Comparison of ENCODE assay signal across 14 cellular contexts in the genomic region with DNA sequence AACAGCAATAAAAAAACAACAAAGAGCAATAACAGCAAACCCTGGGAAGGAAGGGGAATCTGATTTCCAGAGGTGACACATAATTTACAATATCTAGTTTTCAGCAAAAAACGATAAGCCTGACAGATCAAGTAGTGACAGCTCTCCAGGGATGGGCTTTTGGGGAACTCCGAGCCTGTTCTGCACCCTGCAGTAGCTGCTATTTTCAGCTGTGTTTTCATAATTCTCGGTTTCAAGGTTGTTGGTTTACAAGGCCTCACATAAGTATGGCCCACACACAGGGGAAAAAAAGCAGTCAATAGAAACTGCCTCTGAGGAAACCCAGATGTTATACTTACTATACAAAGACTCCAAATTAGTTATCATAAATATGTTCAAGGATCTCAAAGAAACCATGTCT.
A peak's percentile ranks its signal among the peaks of the same experiment; 100 is the strongest.
DNase-seq lines count a peak whose midpoint lies in the region; ATAC-seq and TF ChIP-seq lines count a peak whose summit lies in the region.
"Had no signal": no experiment of that assay in that cellular context is flagged by ENCODE, and none has a peak within 500 bp of the region (broad histone marks: within the 10 kb centered on the region; RNA-seq: fewer than 3 reads in every experiment).

No MANE protein-coding gene starts in this region.

- no peak overlapping the region for H3K4me3 Mint-ChIP-seq in activated CD4-positive, alpha-beta memory T cell treated with anti-CD3 and anti-CD28 coated beads for 36 hours
- H3K4me3 Mint-ChIP-seq in activated CD4-positive, alpha-beta memory T cell treated with anti-CD3 and anti-CD28 coated beads, Interleukin-2, amount 10 ng/mL, durations not matched to agents 7 days and 5 days = no peak overlapping the region
- no peak overlapping the region for H3K4me3 Mint-ChIP-seq in naive thymus-derived CD4-positive, alpha-beta T cell
- H3K4me3 Mint-ChIP-seq: T-helper 1 cell treated with Interleukin-12 subunit alpha and Interleukin-12 subunit beta and Interleukin-4 antibody, amounts not matched to agents 30 μg/mL and 1 μg/mL, for 36 hours had no signal

- no peaks in the 10 kb centered on the region for H3K27me3 ChIP-seq in naive thymus-derived CD4-positive, alpha-beta T cell (ENCODE audit: control insufficient read depth in 2 of 2, insufficient read depth in 2 of 2, low read length in 2 of 2)
- H3K27me3 ChIP-seq in prostate gland (replicated peaks; ENCODE audit: insufficient read depth) = no peaks in the 10 kb centered on the region
- H3K27me3 ChIP-seq: esophagus muscularis mucosa, uterus had no signal

- no peak overlapping the region for H3K4me3 ChIP-seq in naive thymus-derived CD4-positive, alpha-beta T cell (ENCODE audit: low read length)
- no peak overlapping the region for H3K4me3 ChIP-seq in prostate gland
- H3K4me3 ChIP-seq: esophagus muscularis mucosa, smooth muscle cell, uterus had no signal

- no peak for TF ChIP-seq CTCF in prostate gland (IDR thresholded peaks at IDR 0.05)

- no peak for TF ChIP-seq POLR2A in prostate gland (IDR thresholded peaks at IDR 0.05)

- CTCF ChIA-PET in activated CD4-positive, alpha-beta memory T cell treated with anti-CD3 and anti-CD28 coated beads for 36 hours (lab: Charles Lee) = interaction anchor here (0.5 to 7.6 kb wide), 5 partner anchors 16 to 312 kb away, joined by 3 to 39 read pairs (median 4); no protein-coding TSS in a partner anchor
- CTCF ChIA-PET in activated CD4-positive, alpha-beta memory T cell treated with anti-CD3 and anti-CD28 coated beads, Interleukin-2, amount 10 ng/mL, durations not matched to agents 7 days and 5 days (lab: Charles Lee) = interaction anchor here (1.5 to 4.1 kb wide), 3 partner anchors 11 to 16 kb away, joined by 4 to 14 read pairs (median 6); no protein-coding TSS in a partner anchor
- CTCF ChIA-PET in naive thymus-derived CD4-positive, alpha-beta T cell (lab: Charles Lee) = no interaction called here

- no peaks in the 10 kb centered on the region for H3K36me3 ChIP-seq in naive thymus-derived CD4-positive, alpha-beta T cell (ENCODE audit: control insufficient read depth in 2 of 3, insufficient read depth in 3 of 3, low read length in 3 of 3)
- no peaks in the 10 kb centered on the region for H3K36me3 ChIP-seq in prostate gland
- H3K36me3 ChIP-seq: esophagus muscularis mucosa, uterus had no signal

- H3K4me1 ChIP-seq in naive thymus-derived CD4-positive, alpha-beta T cell (ENCODE audit: control insufficient read depth in 2 of 2, insufficient read depth in 2 of 2, low read length in 2 of 2) = peaks cover 24 to 25% of the 10 kb centered on the region in 2 donors
- no peaks in the 10 kb centered on the region for H3K4me1 ChIP-seq in prostate gland (replicated peaks)
- H3K4me1 ChIP-seq: esophagus muscularis mucosa, uterus had no signal

- H3K27ac ChIP-seq in naive thymus-derived CD4-positive, alpha-beta T cell (ENCODE audit: low read depth, low read length) = no peak overlapping the region
- H3K27ac ChIP-seq in prostate gland = no peak overlapping the region
- H3K27ac ChIP-seq: esophagus muscularis mucosa, uterus had no signal

- 59% methylated on average over 3 of the region's 3 CpGs for WGBS in prostate gland

- peaks cover 8% of the 10 kb centered on the region for H3K36me3 Mint-ChIP-seq in activated CD4-positive, alpha-beta memory T cell treated with anti-CD3 and anti-CD28 coated beads for 36 hours
- H3K36me3 Mint-ChIP-seq in activated CD4-positive, alpha-beta memory T cell treated with anti-CD3 and anti-CD28 coated beads, Interleukin-2, amount 10 ng/mL, durations not matched to agents 7 days and 5 days (ENCODE audit: low read depth) = peaks cover 11% of the 10 kb centered on the region
- H3K36me3 Mint-ChIP-seq in naive thymus-derived CD4-positive, alpha-beta T cell = peaks cover 7 to 28% (median 14%) of the 10 kb centered on the region in 5 donors

- no peaks in the 10 kb centered on the region for H3K9me3 ChIP-seq in naive thymus-derived CD4-positive, alpha-beta T cell (ENCODE audit: control insufficient read depth in 2 of 3, low read length in 3 of 3)
- H3K9me3 ChIP-seq in prostate gland = no peaks in the 10 kb centered on the region
- H3K9me3 ChIP-seq: uterus had no signal

- peaks cover 13% of the 10 kb centered on the region for H3K9me3 Mint-ChIP-seq in activated CD4-positive, alpha-beta memory T cell treated with anti-CD3 and anti-CD28 coated beads for 36 hours
- H3K9me3 Mint-ChIP-seq in activated CD4-positive, alpha-beta memory T cell treated with anti-CD3 and anti-CD28 coated beads, Interleukin-2, amount 10 ng/mL, durations not matched to agents 7 days and 5 days = peaks cover 10% of the 10 kb centered on the region
- peaks cover 3 to 32% (median 19%) of the 10 kb centered on the region in 11 donors for H3K9me3 Mint-ChIP-seq in naive thymus-derived CD4-positive, alpha-beta T cell

- ATAC-seq in GM21447 (IDR thresholded peaks at IDR 0.05; ENCODE audit: unreplicated experiment) = peak; percentile 92
- peak; percentile 83 for ATAC-seq in HG03175 (IDR thresholded peaks at IDR 0.05; ENCODE audit: unreplicated experiment)
- ATAC-seq in naive thymus-derived CD4-positive, alpha-beta T cell = no peak

- POLR2A ChIA-PET in activated CD4-positive, alpha-beta memory T cell treated with anti-CD3 and anti-CD28 coated beads for 36 hours (lab: Charles Lee) = interaction anchor here (0.6 to 2.1 kb wide), 6 partner anchors 12 to 87 kb away, joined by 3 to 12 read pairs (median 3); no protein-coding TSS in a partner anchor
- POLR2A ChIA-PET in activated CD4-positive, alpha-beta memory T cell treated with anti-CD3 and anti-CD28 coated beads, Interleukin-2, amount 10 ng/mL, durations not matched to agents 7 days and 5 days (lab: Charles Lee) = interaction anchor here (0.7 to 1.4 kb wide), 3 partner anchors 68 to 80 kb away, joined by 3 read pairs; partner anchors contain the start of gene CTLA4
- POLR2A ChIA-PET in naive thymus-derived CD4-positive, alpha-beta T cell (lab: Charles Lee) = interaction anchor here (0.7 to 1.0 kb wide), 2 partner anchors 16 to 59 kb away, joined by 3 read pairs; no protein-coding TSS in a partner anchor

- H3K4me1 Mint-ChIP-seq in activated CD4-positive, alpha-beta memory T cell treated with anti-CD3 and anti-CD28 coated beads for 36 hours (ENCODE audit: low read depth) = peaks cover 63% of the 10 kb centered on the region
- H3K4me1 Mint-ChIP-seq in activated CD4-positive, alpha-beta memory T cell treated with anti-CD3 and anti-CD28 coated beads, Interleukin-2, amount 10 ng/mL, durations not matched to agents 7 days and 5 days = peaks cover 55% of the 10 kb centered on the region
- peaks cover 22 to 59% (median 47%) of the 10 kb centered on the region in 7 donors for H3K4me1 Mint-ChIP-seq in naive thymus-derived CD4-positive, alpha-beta T cell

- DNase-seq in activated CD4-positive, alpha-beta memory T cell treated with anti-CD3 and anti-CD28 coated beads for 36 hours = peak; percentile 54
- DNase-seq in activated CD4-positive, alpha-beta memory T cell treated with anti-CD3 and anti-CD28 coated beads, Interleukin-2, amount 10 ng/mL, durations not matched to agents 7 days and 5 days = no peak
- DNase-seq in naive thymus-derived CD4-positive, alpha-beta T cell = no peak
- DNase-seq in activated gamma-delta T cell (lab: John Stamatoyannopoulos, UW) = no peak
- DNase-seq in NCI-H187 (lab: John Stamatoyannopoulos, UW) = no peak
- DNase-seq in prostate gland (ENCODE audit: low spot score) = no peak
- DNase-seq: aorta, NCI-H1092, uterus had no signal

- H3K27ac Mint-ChIP-seq in activated CD4-positive, alpha-beta memory T cell treated with anti-CD3 and anti-CD28 coated beads for 36 hours = peak overlapping the region; percentile 19
- no peak overlapping the region for H3K27ac Mint-ChIP-seq in activated CD4-positive, alpha-beta memory T cell treated with anti-CD3 and anti-CD28 coated beads, Interleukin-2, amount 10 ng/mL, durations not matched to agents 7 days and 5 days
- H3K27ac Mint-ChIP-seq in naive thymus-derived CD4-positive, alpha-beta T cell = peak overlapping the region in 5 of 9 donors; percentile 9 to 42 (median 38)
- H3K27ac Mint-ChIP-seq: T-helper 1 cell treated with Interleukin-12 subunit alpha and Interleukin-12 subunit beta and Interleukin-4 antibody, amounts not matched to agents 30 μg/mL and 1 μg/mL, for 36 hours had no signal

- intact Hi-C loops in activated CD4-positive, alpha-beta memory T cell treated with anti-CD3 and anti-CD28 coated beads for 36 hours (cut with micrococcal nuclease) = no loop called here
- intact Hi-C loops in naive thymus-derived CD4-positive, alpha-beta T cell (cut with micrococcal nuclease) = loop anchor here in 1 of 2 donors (5.0 kb wide), 1 partner anchor 223 kb away; no protein-coding TSS in a partner anchor
- intact Hi-C loops in prostate gland (cut with DNase I) = no loop called here

- H3K27me3 Mint-ChIP-seq in activated CD4-positive, alpha-beta memory T cell treated with anti-CD3 and anti-CD28 coated beads for 36 hours = no peaks in the 10 kb centered on the region
- H3K27me3 Mint-ChIP-seq in activated CD4-positive, alpha-beta memory T cell treated with anti-CD3 and anti-CD28 coated beads, Interleukin-2, amount 10 ng/mL, durations not matched to agents 7 days and 5 days = no peaks in the 10 kb centered on the region
- peaks cover 0 to 3% (median 0%) of the 10 kb centered on the region in 5 donors for H3K27me3 Mint-ChIP-seq in naive thymus-derived CD4-positive, alpha-beta T cell
